15 cellular contexts compared by ENCODE assay signal in the genomic region with DNA sequence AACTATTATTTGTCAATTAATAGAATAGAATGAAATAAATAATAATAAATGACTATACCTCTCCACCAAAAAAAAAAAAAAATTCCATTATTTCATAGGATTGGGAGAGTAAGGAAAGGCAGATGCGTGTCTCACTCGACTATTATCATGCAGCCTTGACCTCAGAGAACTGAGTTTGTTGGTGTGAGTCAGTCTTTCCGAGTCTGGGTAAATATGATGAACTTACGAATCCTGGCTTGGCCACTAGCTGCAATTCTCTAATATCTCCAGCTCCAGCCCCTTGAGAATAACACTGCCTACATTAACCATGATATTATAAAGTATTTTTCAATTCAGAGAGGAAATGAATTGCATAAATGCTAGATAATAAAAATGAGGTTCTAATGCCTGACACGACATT.
"Had no signal": no experiment of that assay in that cellular context is flagged by ENCODE, and none has a peak within 500 bp of the region (broad histone marks: within the 10 kb centered on the region; RNA-seq: fewer than 3 reads in every experiment).

No MANE protein-coding gene starts in this region.

- H3K27ac ChIP-seq: foreskin keratinocyte, left lung, upper lobe of left lung had no signal

- DNase-seq: activated CD4-positive, alpha-beta T cell treated with anti-CD3 and anti-CD28 coated beads, Interleukin-2, amount 50 U/mL, for 1 hour; activated CD4-positive, CD25-positive, alpha-beta regulatory T cell; activated naive CD4-positive, alpha-beta T cell treated with anti-CD3 and anti-CD28 coated beads for 36 hours; activated T-cell treated with anti-CD3 and anti-CD28 coated beads for 4 hours; erythroblast; foreskin keratinocyte; left lung; naive B cell; posterior cingulate gyrus; stimulated activated CD4-positive, alpha-beta T cell treated with anti-CD3 and anti-CD28 coated beads, Interleukin-2, amount 100 ng/mL, for 24 hours; stimulated activated naive CD4-positive, alpha-beta T cell treated with Interleukin-2 at 50 U/mL for 16 hours; upper lobe of left lung had no signal

- H3K9me3 ChIP-seq: left lung, upper lobe of left lung had no signal

- FAIRE-seq: keratinocyte had no signal

- H3K27me3 ChIP-seq: left lung, upper lobe of left lung had no signal

- ATAC-seq: activated T-helper 17 cell treated with anti-CD3 and anti-CD28 coated beads, Interleukin-2, amount 50 U/mL, for 72 hours; foreskin keratinocyte; left lung; sciatic nerve had no signal

- H3K36me3 ChIP-seq: left lung, upper lobe of left lung had no signal

- H3K4me1 ChIP-seq: foreskin keratinocyte, left lung, upper lobe of left lung had no signal

- H3K4me3 ChIP-seq: left lung, upper lobe of left lung had no signal
